Comparison of ENCODE assay signal across 1 cellular context in the genomic region with DNA sequence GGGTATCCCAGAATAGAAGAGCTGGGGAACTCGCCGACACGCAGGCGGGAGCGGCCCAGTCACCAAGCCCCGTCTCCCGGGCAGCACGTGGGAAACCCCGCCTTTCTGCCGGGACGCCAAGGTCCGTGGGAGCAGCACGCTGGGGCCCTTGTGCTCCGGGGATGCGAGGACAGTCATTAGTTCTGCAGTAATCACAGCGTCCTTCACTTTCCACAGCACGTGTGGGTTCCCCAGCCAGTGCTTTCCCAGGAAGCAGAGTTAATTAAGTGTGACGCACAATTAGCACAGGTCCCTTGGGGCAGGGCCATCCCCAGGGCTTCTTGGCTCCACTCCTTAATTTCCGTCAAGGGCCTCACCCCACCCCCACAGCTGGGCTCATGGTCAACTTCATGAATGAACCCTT.
TF ChIP-seq lines count a peak whose summit lies in the region.

No MANE protein-coding gene starts in this region.

TF ChIP-seq in SK-N-SH treated with all-trans-retinoic acid at 6 μM for 48 hours, 23 proteins besides CTCF, POLR2A, EP300 and RAD21 (continued from another document):
- TF ChIP-seq, protein P1, sequence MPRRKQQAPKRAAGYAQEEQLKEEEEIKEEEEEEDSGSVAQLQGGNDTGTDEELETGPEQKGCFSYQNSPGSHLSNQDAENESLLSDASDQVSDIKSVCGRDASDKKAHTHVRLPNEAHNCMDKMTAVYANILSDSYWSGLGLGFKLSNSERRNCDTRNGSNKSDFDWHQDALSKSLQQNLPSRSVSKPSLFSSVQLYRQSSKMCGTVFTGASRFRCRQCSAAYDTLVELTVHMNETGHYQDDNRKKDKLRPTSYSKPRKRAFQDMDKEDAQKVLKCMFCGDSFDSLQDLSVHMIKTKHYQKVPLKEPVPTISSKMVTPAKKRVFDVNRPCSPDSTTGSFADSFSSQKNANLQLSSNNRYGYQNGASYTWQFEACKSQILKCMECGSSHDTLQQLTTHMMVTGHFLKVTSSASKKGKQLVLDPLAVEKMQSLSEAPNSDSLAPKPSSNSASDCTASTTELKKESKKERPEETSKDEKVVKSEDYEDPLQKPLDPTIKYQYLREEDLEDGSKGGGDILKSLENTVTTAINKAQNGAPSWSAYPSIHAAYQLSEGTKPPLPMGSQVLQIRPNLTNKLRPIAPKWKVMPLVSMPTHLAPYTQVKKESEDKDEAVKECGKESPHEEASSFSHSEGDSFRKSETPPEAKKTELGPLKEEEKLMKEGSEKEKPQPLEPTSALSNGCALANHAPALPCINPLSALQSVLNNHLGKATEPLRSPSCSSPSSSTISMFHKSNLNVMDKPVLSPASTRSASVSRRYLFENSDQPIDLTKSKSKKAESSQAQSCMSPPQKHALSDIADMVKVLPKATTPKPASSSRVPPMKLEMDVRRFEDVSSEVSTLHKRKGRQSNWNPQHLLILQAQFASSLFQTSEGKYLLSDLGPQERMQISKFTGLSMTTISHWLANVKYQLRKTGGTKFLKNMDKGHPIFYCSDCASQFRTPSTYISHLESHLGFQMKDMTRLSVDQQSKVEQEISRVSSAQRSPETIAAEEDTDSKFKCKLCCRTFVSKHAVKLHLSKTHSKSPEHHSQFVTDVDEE (CRISPR knock-in tag; IDR thresholded peaks at IDR 0.05) = no peak
- TF ChIP-seq ESRRG (CRISPR knock-in tag; IDR thresholded peaks at IDR 0.05) (no peak), TOX (CRISPR knock-in tag; IDR thresholded peaks at IDR 0.05; ENCODE audit: borderline replicate concordance) (no peak), ZFP30 (CRISPR knock-in tag; IDR thresholded peaks at IDR 0.05) (no peak), GLIS3 (CRISPR knock-in tag; IDR thresholded peaks at IDR 0.05) (no peak), ISL1 (CRISPR knock-in tag; IDR thresholded peaks at IDR 0.05) (no peak), ARNTL (CRISPR knock-in tag; IDR thresholded peaks at IDR 0.05; ENCODE audit: borderline replicate concordance, low read depth) (no peak), ZNF8 (CRISPR knock-in tag; IDR thresholded peaks at IDR 0.05) (no peak)
